In genomic region chr3:148366743-148367410, GRCh38 we compare ENCODE assay signal across 11 cellular contexts.
DNase-seq lines count a peak whose midpoint lies in the region; ATAC-seq, FAIRE-seq and TF ChIP-seq lines count a peak whose summit lies in the region.
"Had no signal": no experiment of that assay in that cellular context is flagged by ENCODE, and none has a peak within 500 bp of the region (broad histone marks: within the 10 kb centered on the region; RNA-seq: fewer than 3 reads in every experiment).

No MANE protein-coding gene starts in this region.

- no CpG with 5 or more reads among the region's 7 CpGs for WGBS in mesendoderm (ENCODE audit: extremely low coverage, insufficient coverage, low lambda C conversion rate)

- H3K27me3 Mint-ChIP-seq in mesothelial cell of epicardium (ENCODE audit: low read depth), result peaks cover 3% of the 10 kb centered on the region
- H3K27me3 Mint-ChIP-seq in CD8-positive, alpha-beta memory T cell, result no peaks in the 10 kb centered on the region

- H3K56ac ChIP-seq in mesendoderm (ENCODE audit: low read length), result no peak overlapping the region

- no peak overlapping the region for H2BK120ac ChIP-seq in mesendoderm (ENCODE audit: low read depth, low read length)

- H3K27ac Mint-ChIP-seq in mesothelial cell of epicardium, result no peak overlapping the region
- no peak overlapping the region for H3K27ac Mint-ChIP-seq in CD8-positive, alpha-beta memory T cell

- H3K27ac ChIP-seq in SJCRH30 (no peak overlapping the region), mesendoderm (ENCODE audit: low read depth, low read length) (no peak overlapping the region)
- no peak overlapping the region for H3K27ac ChIP-seq in CD8-positive, alpha-beta memory T cell (ENCODE audit: low read depth, low read length)
- H3K27ac ChIP-seq: skin epidermis had no signal

- H3K4me3 ChIP-seq in SJCRH30 (no peak overlapping the region), mesendoderm (ENCODE audit: low read length) (no peak overlapping the region)
- H3K4me3 ChIP-seq in CD8-positive, alpha-beta memory T cell (ENCODE audit: low read length), result no peak overlapping the region
- H3K4me3 ChIP-seq: skin epidermis had no signal

- no peaks in the 10 kb centered on the region for H3K27me3 ChIP-seq in SJCRH30
- H3K27me3 ChIP-seq in mesendoderm (ENCODE audit: insufficient read depth, low read length, poor library complexity), result no peaks in the 10 kb centered on the region
- H3K27me3 ChIP-seq in CD8-positive, alpha-beta memory T cell (ENCODE audit: insufficient read depth, low read length, poor library complexity, severe bottlenecking), result no peaks in the 10 kb centered on the region

- no peak overlapping the region for H3K18ac ChIP-seq in mesendoderm (ENCODE audit: low read length)

- no peaks in the 10 kb centered on the region for H3K9me3 Mint-ChIP-seq in mesothelial cell of epicardium
- H3K9me3 Mint-ChIP-seq in CD8-positive, alpha-beta memory T cell, result peaks cover 0 to 16% (median 2%) of the 10 kb centered on the region in 5 donors

- no peaks in the 10 kb centered on the region for H3K4me1 Mint-ChIP-seq in mesothelial cell of epicardium
- H3K4me1 Mint-ChIP-seq in CD8-positive, alpha-beta memory T cell, result no peaks in the 10 kb centered on the region

- DNase-seq in GM03348 (ENCODE audit: low spot score) (peak; percentile 15), HTR-8/SVneo (ENCODE audit: insufficient read length, low spot score) (peak; percentile 12), SJCRH30 (peak; percentile 7 to 65), mesendoderm (peak; percentile 1), mesothelial cell of epicardium (ENCODE audit: low spot score in 2 of 2, unreplicated experiment in 2 of 2) (no peak)
- no peak for DNase-seq in CD8-positive, alpha-beta memory T cell
- DNase-seq in activated T-cell treated with anti-CD3 and anti-CD28 coated beads, Interleukin-2, amount 50 U/mL, for 48 hours, result no peak
- DNase-seq: activated CD8-positive, alpha-beta memory T cell treated with anti-CD3 and anti-CD28 coated beads, Interleukin-2, amount 50 U/mL, for 4 hours had no signal

- no peak overlapping the region for H2BK15ac ChIP-seq in mesendoderm (replicated peaks; ENCODE audit: low read depth)

- H4K5ac ChIP-seq in mesendoderm (ENCODE audit: low read length), result no peak overlapping the region

- no peak overlapping the region for H3K4me2 ChIP-seq in mesendoderm (ENCODE audit: low read length)

- no peak overlapping the region for H4K8ac ChIP-seq in mesendoderm (ENCODE audit: low read depth, low read length)

- no peak overlapping the region for H2AK5ac ChIP-seq in mesendoderm (ENCODE audit: low read length)

- no peaks in the 10 kb centered on the region for H3K4me1 ChIP-seq in SJCRH30
- no peaks in the 10 kb centered on the region for H3K4me1 ChIP-seq in mesendoderm (ENCODE audit: control insufficient read depth, low read depth, low read length)
- H3K4me1 ChIP-seq in CD8-positive, alpha-beta memory T cell (ENCODE audit: insufficient read depth, low read length), result no peaks in the 10 kb centered on the region

- no peak for FAIRE-seq in HTR-8/SVneo (lab: Jason Lieb, UNC)
- FAIRE-seq: GM18507 had no signal

- no peak overlapping the region for H3K4me3 Mint-ChIP-seq in mesothelial cell of epicardium
- no peak overlapping the region for H3K4me3 Mint-ChIP-seq in CD8-positive, alpha-beta memory T cell

- no peaks in the 10 kb centered on the region for H3K36me3 ChIP-seq in SJCRH30
- H3K36me3 ChIP-seq in mesendoderm (ENCODE audit: control insufficient read depth, insufficient read depth, low read length), result no peaks in the 10 kb centered on the region
- no peaks in the 10 kb centered on the region for H3K36me3 ChIP-seq in CD8-positive, alpha-beta memory T cell (ENCODE audit: insufficient read depth, low read length)

- no peak overlapping the region for H3K4ac ChIP-seq in mesendoderm (ENCODE audit: low read depth, low read length)

- no peaks in the 10 kb centered on the region for H3K79me2 ChIP-seq in mesendoderm (ENCODE audit: control insufficient read depth, insufficient read depth, low read length)

- no peak overlapping the region for H3K23ac ChIP-seq in mesendoderm (ENCODE audit: low read length)

- no peaks in the 10 kb centered on the region for H3K36me3 Mint-ChIP-seq in mesothelial cell of epicardium
- H3K36me3 Mint-ChIP-seq in CD8-positive, alpha-beta memory T cell, result no peaks in the 10 kb centered on the region

- H3K9me3 ChIP-seq in SJCRH30 (replicated peaks), result no peaks in the 10 kb centered on the region
- no peaks in the 10 kb centered on the region for H3K9me3 ChIP-seq in CD8-positive, alpha-beta memory T cell (ENCODE audit: low read length)

- no peak for ATAC-seq in GM21737 (IDR thresholded peaks at IDR 0.05; ENCODE audit: unreplicated experiment)

- H2BK5ac ChIP-seq in mesendoderm (ENCODE audit: low read length), result no peak overlapping the region

- H3K79me1 ChIP-seq in mesendoderm (ENCODE audit: low read length), result no peaks in the 10 kb centered on the region

- H3K9ac ChIP-seq in mesendoderm (ENCODE audit: low read length), result no peak overlapping the region

- CTCF ChIA-PET in CD8-positive, alpha-beta memory T cell (lab: Charles Lee), result no interaction called here

- TF ChIP-seq CTCF in mesothelial cell of epicardium (IDR thresholded peaks at IDR 0.05; ENCODE audit: unreplicated experiment), result no peak

- POLR2A ChIA-PET in CD8-positive, alpha-beta memory T cell (lab: Charles Lee), result no interaction called here

Comparison
In these comparisons a context has a peak if more than half of its experiments do, and no peak if none do; other contexts are left out.
1. DNase-seq: peak in GM03348 (single experiment), HTR-8/SVneo (single experiment), SJCRH30 (2 of 2) and mesendoderm (single experiment); none in mesothelial cell of epicardium (0 of 2), CD8-positive, alpha-beta memory T cell (0 of 5) and activated T-cell treated with anti-CD3 and anti-CD28 coated beads, Interleukin-2, amount 50 U/mL, for 48 hours (0 of 2).